In the genomic region with DNA sequence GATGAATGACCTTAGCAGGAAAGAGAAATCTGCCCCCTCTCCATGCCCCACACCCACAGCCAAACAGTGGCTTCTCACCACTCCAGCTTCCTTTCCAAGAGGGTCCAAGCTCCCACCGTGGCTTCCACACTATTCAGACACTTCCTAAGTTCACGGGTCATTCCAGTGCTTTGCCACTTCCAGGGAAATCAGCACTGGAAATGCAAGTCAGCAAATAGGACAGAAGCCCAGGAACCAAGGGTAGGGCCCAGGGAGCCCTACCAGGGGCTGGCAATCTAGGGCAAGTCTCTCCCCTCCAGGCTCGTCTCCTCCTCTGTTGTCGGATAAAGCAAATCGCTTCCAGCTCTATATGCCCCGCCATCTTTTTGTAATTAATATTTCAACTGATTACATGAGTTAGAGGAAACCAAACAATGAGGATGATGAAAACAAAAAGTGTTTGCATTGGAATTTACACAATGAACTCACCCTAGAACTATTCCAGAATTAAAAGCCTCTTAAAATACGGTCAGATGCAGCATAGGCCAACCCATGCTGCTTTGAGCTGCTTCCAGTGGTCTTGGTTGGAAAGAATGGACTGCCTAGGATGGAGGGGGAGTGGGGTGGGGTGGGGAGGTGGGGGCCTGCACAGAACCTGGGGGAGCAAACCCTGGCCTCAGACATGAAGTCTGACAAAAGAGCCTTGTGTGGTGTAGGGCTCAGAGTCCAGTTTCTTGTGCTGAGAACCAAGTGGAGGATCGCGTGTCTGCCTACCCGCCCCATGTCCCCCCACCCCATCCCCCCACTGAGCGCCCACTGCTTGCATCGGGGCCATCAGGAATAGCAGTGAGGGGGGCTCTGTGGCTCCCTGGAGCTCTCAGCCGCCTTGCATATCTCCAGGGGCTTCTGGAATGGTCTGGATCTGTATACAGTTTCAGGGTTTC, we compare ENCODE assay signal across 2 cellular contexts.
A peak's percentile ranks its signal among the peaks of the same experiment; 100 is the strongest.
TF ChIP-seq lines count a peak whose summit lies in the region.

No MANE protein-coding gene starts in this region.

TF ChIP-seq in A549, 52 proteins besides CTCF, POLR2A, EP300 and RAD21:
- TF ChIP-seq, protein P1, sequence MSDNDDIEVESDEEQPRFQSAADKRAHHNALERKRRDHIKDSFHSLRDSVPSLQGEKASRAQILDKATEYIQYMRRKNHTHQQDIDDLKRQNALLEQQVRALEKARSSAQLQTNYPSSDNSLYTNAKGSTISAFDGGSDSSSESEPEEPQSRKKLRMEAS (IDR thresholded peaks at IDR 0.05): no peak
- TF ChIP-seq MAZ (IDR thresholded peaks at IDR 0.05; ENCODE audit: borderline replicate concordance, low read depth, low read length) (no peak), MAFK (IDR thresholded peaks at IDR 0.05; ENCODE audit: partially characterized antibody) (peak; percentile 66)
- TF ChIP-seq, protein P2, sequence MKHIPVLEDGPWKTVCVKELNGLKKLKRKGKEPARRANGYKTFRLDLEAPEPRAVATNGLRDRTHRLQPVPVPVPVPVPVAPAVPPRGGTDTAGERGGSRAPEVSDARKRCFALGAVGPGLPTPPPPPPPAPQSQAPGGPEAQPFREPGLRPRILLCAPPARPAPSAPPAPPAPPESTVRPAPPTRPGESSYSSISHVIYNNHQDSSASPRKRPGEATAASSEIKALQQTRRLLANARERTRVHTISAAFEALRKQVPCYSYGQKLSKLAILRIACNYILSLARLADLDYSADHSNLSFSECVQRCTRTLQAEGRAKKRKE (CRISPR knock-in tag; IDR thresholded peaks at IDR 0.05; ENCODE audit: low read depth): no peak

TF ChIP-seq in H1, 55 proteins besides CTCF, POLR2A, EP300 and RAD21:
- no peak for TF ChIP-seq CTBP2 (IDR thresholded peaks at IDR 0.05; ENCODE audit: borderline replicate concordance, insufficient read depth, insufficient read length, low read length)
- no peak for TF ChIP-seq KDM5A (IDR thresholded peaks at IDR 0.05; ENCODE audit: low read length)
- TF ChIP-seq KDM4A (IDR thresholded peaks at IDR 0.05; ENCODE audit: low read depth, low read length, severe bottlenecking): no peak
- TF ChIP-seq CHD1 (IDR thresholded peaks at IDR 0.05; ENCODE audit: low read depth, low read length): no peak
- TF ChIP-seq, protein P1 (IDR thresholded peaks at IDR 0.05): no peak
- no peak for TF ChIP-seq CBX5 (IDR thresholded peaks at IDR 0.05; ENCODE audit: low read depth, low read length)
- no peak for TF ChIP-seq SP4 (IDR thresholded peaks at IDR 0.05; ENCODE audit: low read length)
- TF ChIP-seq FOSL1 (IDR thresholded peaks at IDR 0.05; ENCODE audit: insufficient read depth, low read depth, low read length): no peak
- no peak for TF ChIP-seq GTF2F1 (IDR thresholded peaks at IDR 0.05; ENCODE audit: borderline replicate concordance, low read depth, low read length)
